8 cellular contexts compared by ENCODE assay signal in the genomic region with DNA sequence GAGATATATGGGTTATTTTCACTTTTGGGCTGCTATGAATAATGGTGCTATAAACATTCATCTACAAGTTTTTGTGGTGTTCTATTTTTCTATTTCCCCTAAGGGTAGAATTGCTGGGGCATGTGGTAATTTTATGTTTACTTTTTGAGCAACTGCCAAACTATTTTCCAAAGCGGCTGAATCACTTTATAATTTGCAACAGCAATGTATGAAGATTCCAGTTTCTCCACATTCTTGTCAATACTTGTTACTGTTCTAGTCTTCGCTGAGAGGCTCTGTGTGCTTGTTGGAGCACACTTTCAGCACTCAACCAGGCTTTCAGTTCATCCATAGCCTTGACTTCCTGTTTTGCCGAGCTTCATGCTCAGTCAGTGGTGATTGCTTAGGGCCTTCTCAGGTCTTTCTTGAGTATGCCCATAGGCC. TPM values are rescaled to one million over a fixed set of nuclear protein-coding genes. Genes with fewer than 3 reads are reported as not detected.
DNase-seq lines count a peak whose midpoint lies in the region; ATAC-seq and TF ChIP-seq lines count a peak whose summit lies in the region.

No MANE protein-coding gene starts in this region.

- peaks cover 6% of the 10 kb centered on the region for H3K36me3 Mint-ChIP-seq in T-helper 2 cell treated with Interferon-gamma antibody and Interleukin-4, amounts not matched to agents 5 μg/mL and 100 μg/mL, for 36 hours (ENCODE audit: low read depth)

- peak overlapping the region; percentile 87 for H3K27ac Mint-ChIP-seq in T-helper 2 cell treated with Interferon-gamma antibody and Interleukin-4, amounts not matched to agents 5 μg/mL and 100 μg/mL, for 36 hours

- H3K4me3 ChIP-seq in fibroblast of pulmonary artery (replicated peaks; ENCODE audit: low read depth, low read length), result peak overlapping the region; percentile 32

- H3K27ac ChIP-seq in C4-2B, result peak overlapping the region; percentile 85; the same call in 1 of the 2 replicates

- H3K4me1 Mint-ChIP-seq in T-helper 2 cell treated with Interferon-gamma antibody and Interleukin-4, amounts not matched to agents 5 μg/mL and 100 μg/mL, for 36 hours (ENCODE audit: low read depth), result peaks cover 53% of the 10 kb centered on the region

- H3K27me3 Mint-ChIP-seq in T-helper 2 cell treated with Interferon-gamma antibody and Interleukin-4, amounts not matched to agents 5 μg/mL and 100 μg/mL, for 36 hours (ENCODE audit: low read depth), result no peaks in the 10 kb centered on the region

- TF ChIP-seq CTCF in C4-2B (conservative IDR thresholded peaks at IDR 0.05) (no peak), fibroblast of pulmonary artery (IDR thresholded peaks at IDR 0.05; ENCODE audit: low read length, missing control alignments) (no peak)

- ATAC-seq in GM19035 (IDR thresholded peaks at IDR 0.05; ENCODE audit: unreplicated experiment) (peak; percentile 72), HG03571 (IDR thresholded peaks at IDR 0.05; ENCODE audit: unreplicated experiment) (peak; percentile 64)

- H3K9me3 Mint-ChIP-seq in T-helper 2 cell treated with Interferon-gamma antibody and Interleukin-4, amounts not matched to agents 5 μg/mL and 100 μg/mL, for 36 hours, result no peaks in the 10 kb centered on the region

- peak overlapping the region; percentile 61 for H3K4me3 Mint-ChIP-seq in T-helper 2 cell treated with Interferon-gamma antibody and Interleukin-4, amounts not matched to agents 5 μg/mL and 100 μg/mL, for 36 hours

- no peak for DNase-seq in T-helper 2 cell treated with Interferon-gamma antibody and Interleukin-4, amounts not matched to agents 5 μg/mL and 100 μg/mL, for 36 hours (ENCODE audit: low spot score)
- DNase-seq in fibroblast of pulmonary artery (ENCODE audit: low read depth) (peak; percentile 75), pulmonary artery endothelial cell (ENCODE audit: low read depth, low spot score) (peak; percentile 32), COR-L47 (lab: John Stamatoyannopoulos, UW) (no peak), GOT3 (lab: John Stamatoyannopoulos, UW) (no peak)

RNA-seq across cellular contexts. Expression of a gene that starts 39.0 kb away (rescaled TPM):
- total RNA-seq in pulmonary artery endothelial cell, result 47.8 and 63.2 TPM in 2 replicates

RNA-seq across cellular contexts. Expression of a gene that starts 39.4 kb away (rescaled TPM):
- 37.7 and 44.1 TPM in 2 replicates for total RNA-seq in pulmonary artery endothelial cell

Comparison
In these comparisons a context has a peak if more than half of its experiments do, and no peak if none do; other contexts are left out.
1. DNase-seq: peak in fibroblast of pulmonary artery (single experiment) and pulmonary artery endothelial cell (single experiment); none in T-helper 2 cell treated with Interferon-gamma antibody and Interleukin-4, amounts not matched to agents 5 μg/mL and 100 μg/mL, for 36 hours (single experiment), COR-L47 (single experiment) and GOT3 (single experiment).